18 cellular contexts compared by ENCODE assay signal in the genomic region with DNA sequence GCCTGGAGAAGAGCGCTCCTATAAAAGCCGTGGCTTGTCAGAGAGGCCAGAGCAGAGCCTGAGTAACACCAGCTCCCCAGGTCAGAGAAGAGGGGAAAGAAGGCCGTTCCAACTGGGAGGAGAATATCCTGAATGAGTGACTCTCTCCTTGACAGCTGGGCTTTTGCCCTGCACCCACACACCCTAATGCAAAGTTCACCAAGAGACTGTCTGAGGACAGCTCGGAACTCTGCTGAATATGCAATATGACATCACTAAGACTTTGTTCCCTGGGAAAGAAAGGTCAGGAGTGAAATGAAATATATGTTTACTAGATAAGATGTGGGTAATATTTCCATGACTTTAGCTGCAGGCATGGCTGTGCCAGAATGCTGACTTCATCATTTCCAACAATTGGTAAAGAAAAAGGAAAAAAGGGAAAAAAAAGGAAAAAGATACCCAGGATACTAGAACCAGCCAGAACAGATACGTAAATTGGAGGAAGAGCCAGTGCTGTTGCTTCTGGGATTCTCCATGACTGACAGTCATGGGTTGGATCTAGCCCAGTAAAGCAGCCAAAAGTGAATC.
"Had no signal": no experiment of that assay in that cellular context is flagged by ENCODE, and none has a peak within 500 bp of the region (broad histone marks: within the 10 kb centered on the region; RNA-seq: fewer than 3 reads in every experiment).

No MANE protein-coding gene starts in this region.

- H3K36me3 ChIP-seq: esophagus muscularis mucosa, gastrocnemius medialis, heart right ventricle, left ventricle myocardium inferior, lower lobe of right lung, neutrophil, right atrium auricular region, tibial artery, upper lobe of right lung, vagina had no signal

- H3K4me1 ChIP-seq: esophagus muscularis mucosa, gastrocnemius medialis, heart right ventricle, left ventricle myocardium inferior, lower lobe of right lung, right atrium auricular region, tibial artery, upper lobe of right lung, vagina had no signal

- H3K27ac ChIP-seq: epithelial cell of prostate, esophagus muscularis mucosa, gastrocnemius medialis, heart right ventricle, left ventricle myocardium inferior, lower lobe of right lung, neutrophil, right atrium auricular region, tibial artery, upper lobe of right lung, vagina had no signal

- H3K4me3 ChIP-seq: esophagus muscularis mucosa, gastrocnemius medialis, heart right ventricle, left ventricle myocardium inferior, lower lobe of right lung, right atrium auricular region, tibial artery, upper lobe of right lung, vagina had no signal

- FAIRE-seq: colon had no signal

- H3K27me3 ChIP-seq: neutrophil, right atrium auricular region, tibial artery, upper lobe of right lung, vagina had no signal

- ATAC-seq: effector memory CD8-positive, alpha-beta T cell; gastrocnemius medialis; heart right ventricle; lower lobe of right lung; naive thymus-derived CD4-positive, alpha-beta T cell; stimulated activated effector memory CD8-positive, alpha-beta T cell treated with anti-CD3 and anti-CD28 coated beads, Interleukin-12 subunit alpha, Interleukin-12 subunit beta, amount 100 ng/mL, for 72 hours; upper lobe of right lung had no signal

- DNase-seq: effector memory CD8-positive, alpha-beta T cell; gastrocnemius medialis; heart right ventricle; islet precursor cell; left ventricle myocardium inferior; lower lobe of right lung; naive thymus-derived CD4-positive, alpha-beta T cell; stimulated activated CD4-positive, alpha-beta T cell treated with anti-CD3 and anti-CD28 coated beads, Interleukin-4, amount 100 ng/mL, for 1 hour; stimulated activated CD8-positive, alpha-beta memory T cell treated with anti-CD3 and anti-CD28 coated beads, Interleukin-4, amount 100 ng/mL, for 48 hours; tibial artery; upper lobe of right lung had no signal

- H3K9me3 ChIP-seq: esophagus muscularis mucosa, gastrocnemius medialis, heart right ventricle, left ventricle myocardium inferior, lower lobe of right lung, neutrophil, right atrium auricular region, tibial artery, upper lobe of right lung, vagina had no signal
